In genomic region chr2:144504191-144504590, GRCh38 we compare ENCODE assay signal across 9 cellular contexts. TPM values are rescaled to one million over a fixed set of nuclear protein-coding genes. Genes with fewer than 3 reads are reported as not detected.
A peak's percentile ranks its signal among the peaks of the same experiment; 100 is the strongest.
DNase-seq lines count a peak whose midpoint lies in the region; ATAC-seq and TF ChIP-seq lines count a peak whose summit lies in the region.
"Had no signal": no experiment of that assay in that cellular context is flagged by ENCODE, and none has a peak within 500 bp of the region (broad histone marks: within the 10 kb centered on the region; RNA-seq: fewer than 3 reads in every experiment).

No MANE protein-coding gene starts in this region.

- H3K4me3 ChIP-seq in ACC112 (ENCODE audit: low read depth, low read length): 0 out of 2 replicates have a peak overlapping the region, but pooled peaks have one; percentile 39
- no peak overlapping the region for H3K4me3 ChIP-seq in WERI-Rb-1 (ENCODE audit: low read depth, low read length)
- no peak overlapping the region for H3K4me3 ChIP-seq in osteoblast (ENCODE audit: insufficient read depth, low read length)

- DNase-seq in WERI-Rb-1: no peak
- no peak for DNase-seq in Right ventricle myocardium superior
- DNase-seq in osteoblast (ENCODE audit: insufficient read length, low spot score, missing footprints): no peak
- no peak for DNase-seq in NOMO-1 treated with dmso at 0.1 percent for 144 hours (lab: John Stamatoyannopoulos, UW; ENCODE audit: unreplicated experiment)
- DNase-seq in stimulated activated CD4-positive, alpha-beta T cell treated with anti-CD3 and anti-CD28 coated beads, Interleukin-1b, Interleukin-23, amount 100 ng/mL, for 48 hours: no peak
- no peak for DNase-seq in G401 (ENCODE audit: low spot score)
- DNase-seq: CD4-positive, CD25-positive, alpha-beta regulatory T cell had no signal

- peaks cover 97% of the 10 kb centered on the region for H3K79me2 ChIP-seq in ACC112 (ENCODE audit: control insufficient read depth, insufficient read depth, low read length, unreplicated experiment)
- H3K79me2 ChIP-seq in osteoblast (ENCODE audit: insufficient read depth, low read length): peaks cover 99% of the 10 kb centered on the region

- intact Hi-C loops in Right ventricle myocardium superior (cut with DNase I): no loop called here

- in situ Hi-C loops in G401 (cut with HindIII; ENCODE audit: low sequenced_read_pairs): no loop called here

- H3K36me3 ChIP-seq in ACC112 (ENCODE audit: insufficient read depth, low read length) (no peaks in the 10 kb centered on the region), WERI-Rb-1 (no peaks in the 10 kb centered on the region), osteoblast (ENCODE audit: insufficient read depth, low read length) (peaks cover 13% of the 10 kb centered on the region)

- H4K20me1 ChIP-seq in osteoblast (ENCODE audit: insufficient read depth, low read length): peaks cover 18% of the 10 kb centered on the region

- peaks cover 67% of the 10 kb centered on the region for H3K4me1 ChIP-seq in ACC112 (ENCODE audit: control insufficient read depth, insufficient read depth, low read length, unreplicated experiment)
- peaks cover 74% of the 10 kb centered on the region for H3K4me1 ChIP-seq in osteoblast (ENCODE audit: insufficient read depth, low read length)

- H2AFZ ChIP-seq in ACC112 (ENCODE audit: low read length, unreplicated experiment) (no peak overlapping the region), osteoblast (ENCODE audit: low read length) (no peak overlapping the region)

- 0 out of 2 replicates have a peak, but pooled peaks have one; percentile 14 for TF ChIP-seq CTCF in WERI-Rb-1 (IDR thresholded peaks at IDR 0.05; ENCODE audit: low read depth, low read length)
- TF ChIP-seq CTCF in osteoblast (IDR thresholded peaks at IDR 0.05; ENCODE audit: extremely low read depth, low read depth, low read length): no peak

- H3K4me2 ChIP-seq in osteoblast (ENCODE audit: insufficient read depth, low read length): peak overlapping the region; percentile 50

- H3K27me3 ChIP-seq in ACC112 (ENCODE audit: insufficient read depth, low read length) (no peaks in the 10 kb centered on the region), WERI-Rb-1 (ENCODE audit: insufficient read depth, low read depth, severe bottlenecking) (no peaks in the 10 kb centered on the region), osteoblast (ENCODE audit: insufficient read depth, low read length) (no peaks in the 10 kb centered on the region)

- ATAC-seq in Right ventricle myocardium superior (ENCODE audit: poor library complexity) (peak; percentile 25), GM21526 (IDR thresholded peaks at IDR 0.05; ENCODE audit: low FRiP score, unreplicated experiment) (no peak)

- peak overlapping the region; percentile 91; the same call in 1 of the 2 replicates for H3K27ac ChIP-seq in ACC112 (ENCODE audit: low read depth, low read length)
- H3K27ac ChIP-seq in WERI-Rb-1: no peak overlapping the region
- H3K27ac ChIP-seq in osteoblast (ENCODE audit: low read depth, low read length): peak overlapping the region; percentile 60

- H3K9me3 ChIP-seq in WERI-Rb-1 (ENCODE audit: severe bottlenecking) (no peaks in the 10 kb centered on the region), osteoblast (ENCODE audit: low read depth, low read length) (no peaks in the 10 kb centered on the region)

RNA-seq across cellular contexts. Expression of gene ZEB2, which starts 15.7 kb away (rescaled TPM):
- total RNA-seq in Right ventricle myocardium superior (81.0 TPM), osteoblast (119 and 128 TPM in 2 replicates)
- total RNA-seq in G401 (2014; rRNA removed; shearing (Covaris generic)): not detected in 2 replicates

Comparison
In these comparisons a context has a peak if more than half of its experiments do, and no peak if none do; other contexts are left out.
1. RNA of gene ZEB2, which starts 15.7 kb away (total RNA-seq): 119 to 128 TPM in osteoblast and 81.0 TPM in Right ventricle myocardium superior (single experiment); not detected in G401; every median in the first group is over 10 times any median in the second.